12 cellular contexts compared by ENCODE assay signal in genomic region chr11:96037267-96037990, GRCh38.
DNase-seq lines count a peak whose midpoint lies in the region; ATAC-seq and TF ChIP-seq lines count a peak whose summit lies in the region.
"Had no signal": no experiment of that assay in that cellular context is flagged by ENCODE, and none has a peak within 500 bp of the region (broad histone marks: within the 10 kb centered on the region; RNA-seq: fewer than 3 reads in every experiment).

No MANE protein-coding gene starts in this region.

- H3K9me3 ChIP-seq in WERI-Rb-1 (ENCODE audit: severe bottlenecking) = no peaks in the 10 kb centered on the region
- no peaks in the 10 kb centered on the region for H3K9me3 ChIP-seq in aorta (ENCODE audit: control insufficient read depth, low read length)
- H3K9me3 ChIP-seq: gastrocnemius medialis, neutrophil had no signal

- H3K27me3 ChIP-seq in WERI-Rb-1 (ENCODE audit: insufficient read depth, low read depth, severe bottlenecking) = no peaks in the 10 kb centered on the region
- no peaks in the 10 kb centered on the region for H3K27me3 ChIP-seq in aorta (ENCODE audit: control insufficient read depth in 1 of 2, insufficient read depth in 2 of 2, low read length in 1 of 2)
- H3K27me3 ChIP-seq: gastrocnemius medialis, neutrophil had no signal

- H3K27ac ChIP-seq in WERI-Rb-1 (peak overlapping the region; percentile 84), aorta (ENCODE audit: low read depth in 1 of 2, low read length in 2 of 2) (no peak overlapping the region)
- H3K27ac ChIP-seq: gastrocnemius medialis, neutrophil had no signal

- DNase-seq in AG09309 (ENCODE audit: low read depth) (no peak), HCEC 1CT (peak; percentile 33), WERI-Rb-1 (no peak), kidney tubule cell (ENCODE audit: low spot score) (peak; percentile 84), EL (no peak), aorta (no peak), left cardiac atrium (no peak)
- DNase-seq: activated B cell treated with CpG ODN at 0.5 μM for 24 hours, NCI-H510A treated with DMSO at 0.1 percent for 48 hours had no signal

- TF ChIP-seq CTCF in AG09309 (IDR thresholded peaks at IDR 0.05; ENCODE audit: control insufficient read depth, insufficient read depth, low read depth, low read length, missing control alignments) (peak; percentile 17), WERI-Rb-1 (IDR thresholded peaks at IDR 0.05; ENCODE audit: low read depth, low read length) (no peak)

- ATAC-seq in aorta (ENCODE audit: low FRiP score) (no peak), left cardiac atrium (no peak), HG03439 (IDR thresholded peaks at IDR 0.05; ENCODE audit: unreplicated experiment) (no peak)

- H3K4me1 ChIP-seq in aorta (ENCODE audit: control insufficient read depth in 1 of 2, insufficient read depth in 2 of 2, low read length in 2 of 2) = no peaks in the 10 kb centered on the region

- H3K36me3 ChIP-seq in WERI-Rb-1 (peaks cover 17% of the 10 kb centered on the region), aorta (ENCODE audit: control insufficient read depth in 1 of 2, insufficient read depth in 2 of 2, low read length in 1 of 2) (no peaks in the 10 kb centered on the region)
- H3K36me3 ChIP-seq: gastrocnemius medialis, neutrophil had no signal

- H3K4me3 ChIP-seq in AG09309 (ENCODE audit: control insufficient read depth, low read depth, low read length) = no peak overlapping the region
- H3K4me3 ChIP-seq in WERI-Rb-1 (ENCODE audit: low read depth, low read length) = no peak overlapping the region
- H3K4me3 ChIP-seq in aorta (ENCODE audit: low read length in 2 of 2) = no peak overlapping the region

- 54 to 59% methylated on average over 6 of the region's 6 CpGs for WGBS in aorta, 2 donors

- intact Hi-C loops in aorta (cut with DNase I) (no loop called here), left cardiac atrium (cut with DNase I) (no loop called here)

Comparison
In these comparisons a context has a peak if more than half of its experiments do, and no peak if none do; other contexts are left out.
1. DNase-seq: peak in HCEC 1CT (single experiment) and kidney tubule cell (single experiment); none in AG09309 (single experiment), WERI-Rb-1 (single experiment), EL (single experiment), aorta (0 of 2) and left cardiac atrium (single experiment).